8 cellular contexts compared by ENCODE assay signal in the genomic region with DNA sequence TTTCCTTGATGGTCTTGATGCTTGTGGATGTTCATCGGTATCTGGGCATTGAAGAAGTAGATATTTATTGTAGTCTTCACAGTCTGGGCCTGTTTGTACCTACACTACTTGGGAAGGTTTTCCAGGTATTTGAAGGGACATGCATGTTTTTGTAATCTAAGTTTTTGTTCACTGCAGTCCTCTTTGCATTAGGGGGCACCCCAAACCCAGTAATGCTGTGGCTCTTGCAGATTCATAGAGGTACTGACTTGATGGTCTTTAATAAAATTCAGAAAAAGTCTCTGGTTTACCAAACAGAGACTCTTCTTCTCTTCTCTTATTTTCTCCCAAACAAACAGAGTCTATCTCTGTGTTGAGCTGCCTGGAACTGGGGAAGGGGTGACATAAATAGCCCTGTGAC.
DNase-seq lines count a peak whose midpoint lies in the region.

No MANE protein-coding gene starts in this region.

- DNase-seq in activated gamma-delta T cell treated with Interleukin-2 at 50 U/mL for 16 hours, result peak; percentile 4
- no peak for DNase-seq in activated gamma-delta T cell (lab: John Stamatoyannopoulos, UW)
- peak; percentile 20 for DNase-seq in HT-29 (ENCODE audit: low spot score)
- DNase-seq in amniotic epithelial cell (ENCODE audit: low read depth), result peak; percentile 24
- peak; percentile 16 for DNase-seq in myocyte (ENCODE audit: low read depth)
- DNase-seq in activated CD8-positive, alpha-beta memory T cell treated with anti-CD3 and anti-CD28 coated beads for 24 hours, result no peak
- no peak for DNase-seq in H4 (ENCODE audit: low spot score)
- DNase-seq in NCI-H1930 (lab: John Stamatoyannopoulos, UW), result no peak

Comparison
In these comparisons a context has a peak if more than half of its experiments do, and no peak if none do; other contexts are left out.
1. DNase-seq: peak in activated gamma-delta T cell treated with Interleukin-2 at 50 U/mL for 16 hours (single experiment), HT-29 (single experiment), amniotic epithelial cell (single experiment) and myocyte (single experiment); none in activated gamma-delta T cell (single experiment), activated CD8-positive, alpha-beta memory T cell treated with anti-CD3 and anti-CD28 coated beads for 24 hours (single experiment), H4 (single experiment) and NCI-H1930 (0 of 2).